Comparison of ENCODE assay signal across 8 cellular contexts in genomic region chr15:66294157-66294931, GRCh38. TPM values are rescaled to one million over a fixed set of nuclear protein-coding genes. Genes with fewer than 3 reads are reported as not detected.
DNase-seq lines count a peak whose midpoint lies in the region; ATAC-seq and TF ChIP-seq lines count a peak whose summit lies in the region.

No MANE protein-coding gene starts in this region.

- peak overlapping the region; percentile 70 for H3K4me3 ChIP-seq in fibroblast of the aortic adventitia (ENCODE audit: low read depth, low read length)
- peak overlapping the region; percentile 57 for H3K4me3 ChIP-seq in neural progenitor cell

- peaks cover 13% of the 10 kb centered on the region for H3F3A ChIP-seq in neural progenitor cell (ENCODE audit: low read depth)

- TF ChIP-seq CTCF in fibroblast of the aortic adventitia (IDR thresholded peaks at IDR 0.05; ENCODE audit: insufficient read depth, low read length) (no peak), neural progenitor cell (IDR thresholded peaks at IDR 0.05) (no peak)

- no peaks in the 10 kb centered on the region for H3K9me3 ChIP-seq in neural progenitor cell (ENCODE audit: low read depth)

- no peaks in the 10 kb centered on the region for H3K9me3 Mint-ChIP-seq in activated CD4-positive, alpha-beta T cell treated with anti-CD3 and anti-CD28 coated beads for 36 hours (ENCODE audit: low read depth)
- no peaks in the 10 kb centered on the region for H3K9me3 Mint-ChIP-seq in neural progenitor cell

- peak; percentile 48 for DNase-seq in activated CD4-positive, alpha-beta T cell treated with anti-CD3 and anti-CD28 coated beads for 36 hours
- no peak for DNase-seq in activated CD4-positive, alpha-beta T cell treated with anti-CD3 and anti-CD28 coated beads for 1 hour
- DNase-seq in HEK293T (ENCODE audit: extremely low spot score) (peak; percentile 30), NCI-H1048 (lab: John Stamatoyannopoulos, UW) (peak; percentile 18), fibroblast of the aortic adventitia (ENCODE audit: low read depth) (peak; percentile 78), neural progenitor cell (ENCODE audit: low spot score) (peak; percentile 16), midbrain (lab: John Stamatoyannopoulos, UW) (no peak)
- peak; percentile 4 to 9 for DNase-seq in activated CD4-positive, alpha-beta T cell treated with anti-CD3 and anti-CD28 coated beads, Interleukin-2, amount 50 U/mL, for 4 hours

- H3K4me1 Mint-ChIP-seq in activated CD4-positive, alpha-beta T cell treated with anti-CD3 and anti-CD28 coated beads for 36 hours = peaks cover 49% of the 10 kb centered on the region
- H3K4me1 Mint-ChIP-seq in neural progenitor cell = peaks cover 31% of the 10 kb centered on the region

- POLR2A ChIA-PET in activated CD4-positive, alpha-beta T cell treated with anti-CD3 and anti-CD28 coated beads for 36 hours (lab: Charles Lee) = no interaction called here
- POLR2A ChIA-PET in HEK293T (lab: Yijun Ruan, JAX) = interaction anchor here (0.7 to 2.4 kb wide), 10 partner anchors 10 to 425 kb away, joined by 3 to 8 read pairs (median 4); partner anchors contain the start of genes RAB11A, RPL4 and ZWILCH

- peaks cover 29% of the 10 kb centered on the region for H3K79me2 ChIP-seq in neural progenitor cell (ENCODE audit: low read depth)

- ATAC-seq in activated CD4-positive, alpha-beta T cell treated with anti-CD3 and anti-CD28 coated beads for 36 hours = peak; percentile 37

- H3K27me3 ChIP-seq in neural progenitor cell = peaks cover 5% of the 10 kb centered on the region

- peak overlapping the region; percentile 80 for H2AFZ ChIP-seq in neural progenitor cell (replicated peaks)

- H3K36me3 ChIP-seq in neural progenitor cell = no peaks in the 10 kb centered on the region

- H3K27ac ChIP-seq in neural progenitor cell = no peak overlapping the region

- peak overlapping the region; percentile 88 for H3K27ac Mint-ChIP-seq in activated CD4-positive, alpha-beta T cell treated with anti-CD3 and anti-CD28 coated beads for 36 hours
- H3K27ac Mint-ChIP-seq in neural progenitor cell = peak overlapping the region; percentile 96

- peaks cover 3% of the 10 kb centered on the region for H4K20me1 ChIP-seq in neural progenitor cell (ENCODE audit: low read depth)

- CTCF ChIA-PET in activated CD4-positive, alpha-beta T cell treated with anti-CD3 and anti-CD28 coated beads for 36 hours (lab: Charles Lee) = interaction anchor here (0.6 to 1.6 kb wide), 6 partner anchors 9 to 551 kb away, joined by 3 to 9 read pairs (median 3); partner anchors contain the start of gene SNAPC5
- CTCF ChIA-PET in HEK293T (lab: Yijun Ruan, JAX) = interaction anchor here (0.9 to 1.0 kb wide), 2 partner anchors 204 to 432 kb away, joined by 3 read pairs; no protein-coding TSS in a partner anchor

- intact Hi-C loops in activated CD4-positive, alpha-beta T cell treated with anti-CD3 and anti-CD28 coated beads for 36 hours (cut with DNase I, micrococcal nuclease) = loop anchor here (1.0 to 10.0 kb wide), 7 partner anchors 42 to 680 kb away; partner anchors contain the start of genes INTS14 (in 1 of the 2), MAP2K1 (in 1 of the 2), MEGF11 (in 1 of the 2) and RPL4 (in 1 of the 2)

- peak overlapping the region; percentile 16 for H3K9ac ChIP-seq in neural progenitor cell

- H3K4me3 Mint-ChIP-seq in activated CD4-positive, alpha-beta T cell treated with anti-CD3 and anti-CD28 coated beads for 36 hours = peak overlapping the region; percentile 86
- H3K4me3 Mint-ChIP-seq in neural progenitor cell = peak overlapping the region; percentile 89

- peak overlapping the region; percentile 87 for H3K4me2 ChIP-seq in neural progenitor cell

- H3K36me3 Mint-ChIP-seq in activated CD4-positive, alpha-beta T cell treated with anti-CD3 and anti-CD28 coated beads for 36 hours (ENCODE audit: low read depth) = peaks cover 2% of the 10 kb centered on the region
- peaks cover 9% of the 10 kb centered on the region for H3K36me3 Mint-ChIP-seq in neural progenitor cell

- no peaks in the 10 kb centered on the region for H3K27me3 Mint-ChIP-seq in activated CD4-positive, alpha-beta T cell treated with anti-CD3 and anti-CD28 coated beads for 36 hours
- H3K27me3 Mint-ChIP-seq in neural progenitor cell (ENCODE audit: insufficient read depth, low read depth) = peaks cover 6% of the 10 kb centered on the region

- peaks cover 11% of the 10 kb centered on the region for H3K4me1 ChIP-seq in neural progenitor cell

TF ChIP-seq in HEK293T, 16 proteins besides CTCF, POLR2A, EP300 and RAD21:
- peak; percentile 86 for TF ChIP-seq L3MBTL2 (conservative IDR thresholded peaks at IDR 0.05)
- no peak for TF ChIP-seq HDGF (IDR thresholded peaks at IDR 0.05; ENCODE audit: borderline replicate concordance)

RNA-seq across cellular contexts. Expression of gene DIS3L, which starts 1.0 kb away (rescaled TPM):
- total RNA-seq in activated CD4-positive, alpha-beta T cell treated with anti-CD3 and anti-CD28 coated beads for 36 hours = 10 to 100 TPM; 24.6 to 25.9 TPM
- 25.6 and 41.8 TPM in 2 replicates for total RNA-seq in fibroblast of the aortic adventitia (ENCODE audit: low replicate concordance)
- total RNA-seq in neural progenitor cell (ENCODE audit: low replicate concordance) = 37.4 and 53.8 TPM in 2 replicates

RNA-seq across cellular contexts. Expression of gene MEGF11, which starts 40.8 kb away (rescaled TPM):
- total RNA-seq in activated CD4-positive, alpha-beta T cell treated with anti-CD3 and anti-CD28 coated beads for 36 hours = not detected
- total RNA-seq in fibroblast of the aortic adventitia (ENCODE audit: low replicate concordance) (0.36 TPM in 1 of 2 replicates, not detected in the other), neural progenitor cell (ENCODE audit: low replicate concordance) (0.06 and 1.5 TPM in 2 replicates)

Comparison
In these comparisons a context has a peak if more than half of its experiments do, and no peak if none do; other contexts are left out.
1. DNase-seq: peak in activated CD4-positive, alpha-beta T cell treated with anti-CD3 and anti-CD28 coated beads for 36 hours (single experiment), HEK293T (single experiment), NCI-H1048 (single experiment), activated CD4-positive, alpha-beta T cell treated with anti-CD3 and anti-CD28 coated beads, Interleukin-2, amount 50 U/mL, for 4 hours (2 of 2), fibroblast of the aortic adventitia (single experiment) and neural progenitor cell (single experiment); none in activated CD4-positive, alpha-beta T cell treated with anti-CD3 and anti-CD28 coated beads for 1 hour (single experiment) and midbrain (single experiment).